27 cellular contexts compared by ENCODE assay signal in genomic region chr3:100310355-100310965, GRCh38.
"Had no signal": no experiment of that assay in that cellular context is flagged by ENCODE, and none has a peak within 500 bp of the region (broad histone marks: within the 10 kb centered on the region; RNA-seq: fewer than 3 reads in every experiment).

No MANE protein-coding gene starts in this region.

- H3K4me1 ChIP-seq: SJSA1 had no signal

- H3K9me3 ChIP-seq: MG63, SJSA1 had no signal

- H3K36me3 Mint-ChIP-seq: activated naive CD8-positive, alpha-beta T cell treated with anti-CD3 and anti-CD28 coated beads, Interleukin-2, amount 10 ng/mL, durations not matched to agents 7 days and 5 days had no signal

- H3K27me3 ChIP-seq: brain microvascular endothelial cell, cardiac muscle cell, MG63, SJSA1 had no signal

- H3K4me3 Mint-ChIP-seq: activated CD4-positive, alpha-beta memory T cell treated with anti-CD3 and anti-CD28 coated beads for 36 hours; activated CD4-positive, alpha-beta T cell treated with anti-CD3 and anti-CD28 coated beads, Interleukin-2, amount 10 ng/mL, durations not matched to agents 7 days and 5 days; activated naive CD4-positive, alpha-beta T cell treated with anti-CD3 and anti-CD28 coated beads, Interleukin-2, amount 10 ng/mL, durations not matched to agents 7 days and 5 days; activated naive CD8-positive, alpha-beta T cell treated with anti-CD3 and anti-CD28 coated beads, Interleukin-2, amount 10 ng/mL, durations not matched to agents 7 days and 5 days; activated T-helper 17 cell treated with anti-CD3 and anti-CD28 coated beads, Interleukin-2, amount 50 U/mL, for 72 hours had no signal

- H3K27ac ChIP-seq: brain microvascular endothelial cell, cardiac muscle cell, RWPE1, SJSA1 had no signal

- H3K27me3 Mint-ChIP-seq: activated CD4-positive, alpha-beta memory T cell treated with anti-CD3 and anti-CD28 coated beads for 36 hours; activated CD4-positive, alpha-beta T cell treated with anti-CD3 and anti-CD28 coated beads, Interleukin-2, amount 10 ng/mL, durations not matched to agents 7 days and 5 days; activated naive CD4-positive, alpha-beta T cell treated with anti-CD3 and anti-CD28 coated beads, Interleukin-2, amount 10 ng/mL, durations not matched to agents 7 days and 5 days; activated naive CD8-positive, alpha-beta T cell treated with anti-CD3 and anti-CD28 coated beads, Interleukin-2, amount 10 ng/mL, durations not matched to agents 7 days and 5 days; activated T-helper 17 cell treated with anti-CD3 and anti-CD28 coated beads, Interleukin-2, amount 50 U/mL, for 72 hours had no signal

- DNase-seq: activated CD4-positive, alpha-beta memory T cell treated with anti-CD3 and anti-CD28 coated beads for 36 hours; activated CD4-positive, alpha-beta T cell treated with anti-CD3 and anti-CD28 coated beads, Interleukin-2, amount 10 ng/mL, durations not matched to agents 7 days and 5 days; activated CD4-positive, CD25-positive, alpha-beta regulatory T cell; activated CD8-positive, alpha-beta memory T cell treated with anti-CD3 and anti-CD28 coated beads for 24 hours; activated gamma-delta T cell; activated naive CD4-positive, alpha-beta T cell treated with anti-CD3 and anti-CD28 coated beads, Interleukin-2, amount 10 ng/mL, durations not matched to agents 7 days and 5 days; activated naive CD8-positive, alpha-beta T cell treated with anti-CD3 and anti-CD28 coated beads, Interleukin-2, amount 10 ng/mL, durations not matched to agents 7 days and 5 days; activated T-cell treated with anti-CD3 and anti-CD28 coated beads, Interleukin-2, amount 50 U/mL, for 48 hours; amniotic stem cell; brain microvascular endothelial cell; MG63; MV-4-11; NCI-H1092 treated with DMSO at 0.1 percent for 48 hours; NCI-H1417 treated with DMSO at 0.1 percent for 48 hours; NCI-H1694; NCI-H2029; NCI-H2107; NCI-H2171 treated with DMSO at 0.1 percent for 48 hours; NCI-H226; NCI-H526; NCI-H774; SHP77; SW 1271 had no signal

- H3K27ac Mint-ChIP-seq: activated CD4-positive, alpha-beta memory T cell treated with anti-CD3 and anti-CD28 coated beads for 36 hours; activated CD4-positive, alpha-beta T cell treated with anti-CD3 and anti-CD28 coated beads, Interleukin-2, amount 10 ng/mL, durations not matched to agents 7 days and 5 days; activated naive CD4-positive, alpha-beta T cell treated with anti-CD3 and anti-CD28 coated beads, Interleukin-2, amount 10 ng/mL, durations not matched to agents 7 days and 5 days; activated naive CD8-positive, alpha-beta T cell treated with anti-CD3 and anti-CD28 coated beads, Interleukin-2, amount 10 ng/mL, durations not matched to agents 7 days and 5 days; activated T-helper 17 cell treated with anti-CD3 and anti-CD28 coated beads, Interleukin-2, amount 50 U/mL, for 72 hours had no signal

- H3K4me3 ChIP-seq: cardiac muscle cell, MG63, SJSA1 had no signal

- H3K9me3 Mint-ChIP-seq: activated CD4-positive, alpha-beta memory T cell treated with anti-CD3 and anti-CD28 coated beads for 36 hours; activated CD4-positive, alpha-beta T cell treated with anti-CD3 and anti-CD28 coated beads, Interleukin-2, amount 10 ng/mL, durations not matched to agents 7 days and 5 days; activated naive CD4-positive, alpha-beta T cell treated with anti-CD3 and anti-CD28 coated beads, Interleukin-2, amount 10 ng/mL, durations not matched to agents 7 days and 5 days; activated naive CD8-positive, alpha-beta T cell treated with anti-CD3 and anti-CD28 coated beads, Interleukin-2, amount 10 ng/mL, durations not matched to agents 7 days and 5 days; activated T-helper 17 cell treated with anti-CD3 and anti-CD28 coated beads, Interleukin-2, amount 50 U/mL, for 72 hours had no signal

- H3K4me1 Mint-ChIP-seq: activated T-helper 17 cell treated with anti-CD3 and anti-CD28 coated beads, Interleukin-2, amount 50 U/mL, for 72 hours had no signal
